1 cellular context compared by ENCODE assay signal in genomic region chr9:128370367-128370751, GRCh38.
TF ChIP-seq lines count a peak whose summit lies in the region.

No MANE protein-coding gene starts in this region.

TF ChIP-seq in K562, 482 proteins besides CTCF, POLR2A, EP300 and RAD21:
- TF ChIP-seq ZNF780A (CRISPR knock-in tag; IDR thresholded peaks at IDR 0.05) (no peak), CBFB (CRISPR knock-in tag; IDR thresholded peaks at IDR 0.05) (no peak), POLR2AphosphoS5 (IDR thresholded peaks at IDR 0.05; ENCODE audit: control insufficient read depth, insufficient read depth, low read depth, low read length) (0 out of 2 replicates have a peak, but pooled peaks have one; percentile 4), ZNF12 (CRISPR knock-in tag; IDR thresholded peaks at IDR 0.05) (0 out of 2 replicates have a peak, but pooled peaks have one; percentile 37)
